In the genomic region with DNA sequence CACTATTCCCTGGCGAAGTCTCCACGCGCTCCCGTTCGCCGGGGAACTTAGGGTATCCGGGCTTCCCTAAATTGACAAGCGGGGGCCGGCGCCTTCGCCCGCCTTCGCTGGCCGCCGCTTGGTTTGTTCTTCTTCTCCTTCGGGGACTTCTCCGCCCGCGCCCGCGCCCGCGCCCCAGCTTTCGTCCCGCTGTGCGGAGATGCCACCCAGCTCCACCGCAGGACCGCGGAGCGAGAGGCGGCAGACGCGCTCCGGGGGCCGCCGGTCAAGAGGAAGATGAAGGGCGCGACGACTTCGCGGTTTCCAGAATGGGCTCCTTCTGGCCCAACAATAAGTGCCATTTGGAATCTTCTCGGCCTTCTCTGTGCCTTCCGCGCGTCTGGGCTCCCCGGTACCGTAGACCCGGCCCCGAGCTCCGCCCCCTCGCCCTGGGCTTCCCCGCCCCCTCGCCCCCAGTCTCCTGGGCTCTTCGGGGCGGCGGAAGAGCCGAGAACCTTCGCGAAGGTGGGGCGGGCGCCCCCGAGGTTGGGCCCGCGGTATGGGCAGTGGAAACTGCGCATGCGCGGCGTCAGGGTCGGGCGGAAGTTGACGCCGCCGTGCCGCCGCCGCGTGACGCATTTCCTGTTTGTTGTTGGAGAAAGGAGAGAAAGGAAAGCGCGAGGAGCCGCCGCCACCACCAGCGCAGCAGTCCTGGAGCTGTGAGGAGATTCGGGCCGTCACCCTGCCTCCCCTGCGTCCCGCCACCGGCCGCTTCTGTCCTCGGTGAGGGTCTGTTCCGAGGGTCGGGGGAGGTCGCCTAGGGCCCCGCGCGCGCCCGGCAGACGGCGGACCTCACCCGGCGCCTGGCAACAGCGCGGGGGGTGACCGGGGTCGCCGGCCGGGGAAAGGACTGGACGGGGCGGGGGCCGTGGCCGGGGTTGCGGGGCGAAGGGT, we compare ENCODE assay signal across 1 cellular context.
TF ChIP-seq lines count a peak whose summit lies in the region.

A gene (plus strand): TSS at position 622 of the 933 bp plus-strand sequence. CDS start 21,569 bp downstream, outside the sequence.

TF ChIP-seq in WTC11, 78 proteins besides CTCF, POLR2A, EP300 and RAD21 (continued from another document):
- TF ChIP-seq, protein P1, sequence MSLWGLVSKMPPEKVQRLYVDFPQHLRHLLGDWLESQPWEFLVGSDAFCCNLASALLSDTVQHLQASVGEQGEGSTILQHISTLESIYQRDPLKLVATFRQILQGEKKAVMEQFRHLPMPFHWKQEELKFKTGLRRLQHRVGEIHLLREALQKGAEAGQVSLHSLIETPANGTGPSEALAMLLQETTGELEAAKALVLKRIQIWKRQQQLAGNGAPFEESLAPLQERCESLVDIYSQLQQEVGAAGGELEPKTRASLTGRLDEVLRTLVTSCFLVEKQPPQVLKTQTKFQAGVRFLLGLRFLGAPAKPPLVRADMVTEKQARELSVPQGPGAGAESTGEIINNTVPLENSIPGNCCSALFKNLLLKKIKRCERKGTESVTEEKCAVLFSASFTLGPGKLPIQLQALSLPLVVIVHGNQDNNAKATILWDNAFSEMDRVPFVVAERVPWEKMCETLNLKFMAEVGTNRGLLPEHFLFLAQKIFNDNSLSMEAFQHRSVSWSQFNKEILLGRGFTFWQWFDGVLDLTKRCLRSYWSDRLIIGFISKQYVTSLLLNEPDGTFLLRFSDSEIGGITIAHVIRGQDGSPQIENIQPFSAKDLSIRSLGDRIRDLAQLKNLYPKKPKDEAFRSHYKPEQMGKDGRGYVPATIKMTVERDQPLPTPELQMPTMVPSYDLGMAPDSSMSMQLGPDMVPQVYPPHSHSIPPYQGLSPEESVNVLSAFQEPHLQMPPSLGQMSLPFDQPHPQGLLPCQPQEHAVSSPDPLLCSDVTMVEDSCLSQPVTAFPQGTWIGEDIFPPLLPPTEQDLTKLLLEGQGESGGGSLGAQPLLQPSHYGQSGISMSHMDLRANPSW (CRISPR knock-in tag; conservative IDR thresholded peaks at IDR 0.05; ENCODE audit: low read depth) = no peak
- TF ChIP-seq, protein P2, sequence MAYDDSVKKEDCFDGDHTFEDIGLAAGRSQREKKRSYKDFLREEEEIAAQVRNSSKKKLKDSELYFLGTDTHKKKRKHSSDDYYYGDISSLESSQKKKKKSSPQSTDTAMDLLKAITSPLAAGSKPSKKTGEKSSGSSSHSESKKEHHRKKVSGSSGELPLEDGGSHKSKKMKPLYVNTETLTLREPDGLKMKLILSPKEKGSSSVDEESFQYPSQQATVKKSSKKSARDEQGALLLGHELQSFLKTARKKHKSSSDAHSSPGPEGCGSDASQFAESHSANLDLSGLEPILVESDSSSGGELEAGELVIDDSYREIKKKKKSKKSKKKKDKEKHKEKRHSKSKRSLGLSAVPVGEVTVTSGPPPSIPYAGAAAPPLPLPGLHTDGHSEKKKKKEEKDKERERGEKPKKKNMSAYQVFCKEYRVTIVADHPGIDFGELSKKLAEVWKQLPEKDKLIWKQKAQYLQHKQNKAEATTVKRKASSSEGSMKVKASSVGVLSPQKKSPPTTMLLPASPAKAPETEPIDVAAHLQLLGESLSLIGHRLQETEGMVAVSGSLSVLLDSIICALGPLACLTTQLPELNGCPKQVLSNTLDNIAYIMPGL (CRISPR knock-in tag; IDR thresholded peaks at IDR 0.05) = peak; percentile 51; the same call in 1 of the 2 replicates
- TF ChIP-seq, protein P3, sequence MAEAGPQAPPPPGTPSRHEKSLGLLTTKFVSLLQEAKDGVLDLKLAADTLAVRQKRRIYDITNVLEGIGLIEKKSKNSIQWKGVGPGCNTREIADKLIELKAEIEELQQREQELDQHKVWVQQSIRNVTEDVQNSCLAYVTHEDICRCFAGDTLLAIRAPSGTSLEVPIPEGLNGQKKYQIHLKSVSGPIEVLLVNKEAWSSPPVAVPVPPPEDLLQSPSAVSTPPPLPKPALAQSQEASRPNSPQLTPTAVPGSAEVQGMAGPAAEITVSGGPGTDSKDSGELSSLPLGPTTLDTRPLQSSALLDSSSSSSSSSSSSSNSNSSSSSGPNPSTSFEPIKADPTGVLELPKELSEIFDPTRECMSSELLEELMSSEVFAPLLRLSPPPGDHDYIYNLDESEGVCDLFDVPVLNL (CRISPR knock-in tag; IDR thresholded peaks at IDR 0.05; ENCODE audit: borderline replicate concordance, low read depth) = no peak
- TF ChIP-seq TEAD1 (CRISPR knock-in tag; IDR thresholded peaks at IDR 0.05) = peak; percentile 60
- TF ChIP-seq, protein P4, sequence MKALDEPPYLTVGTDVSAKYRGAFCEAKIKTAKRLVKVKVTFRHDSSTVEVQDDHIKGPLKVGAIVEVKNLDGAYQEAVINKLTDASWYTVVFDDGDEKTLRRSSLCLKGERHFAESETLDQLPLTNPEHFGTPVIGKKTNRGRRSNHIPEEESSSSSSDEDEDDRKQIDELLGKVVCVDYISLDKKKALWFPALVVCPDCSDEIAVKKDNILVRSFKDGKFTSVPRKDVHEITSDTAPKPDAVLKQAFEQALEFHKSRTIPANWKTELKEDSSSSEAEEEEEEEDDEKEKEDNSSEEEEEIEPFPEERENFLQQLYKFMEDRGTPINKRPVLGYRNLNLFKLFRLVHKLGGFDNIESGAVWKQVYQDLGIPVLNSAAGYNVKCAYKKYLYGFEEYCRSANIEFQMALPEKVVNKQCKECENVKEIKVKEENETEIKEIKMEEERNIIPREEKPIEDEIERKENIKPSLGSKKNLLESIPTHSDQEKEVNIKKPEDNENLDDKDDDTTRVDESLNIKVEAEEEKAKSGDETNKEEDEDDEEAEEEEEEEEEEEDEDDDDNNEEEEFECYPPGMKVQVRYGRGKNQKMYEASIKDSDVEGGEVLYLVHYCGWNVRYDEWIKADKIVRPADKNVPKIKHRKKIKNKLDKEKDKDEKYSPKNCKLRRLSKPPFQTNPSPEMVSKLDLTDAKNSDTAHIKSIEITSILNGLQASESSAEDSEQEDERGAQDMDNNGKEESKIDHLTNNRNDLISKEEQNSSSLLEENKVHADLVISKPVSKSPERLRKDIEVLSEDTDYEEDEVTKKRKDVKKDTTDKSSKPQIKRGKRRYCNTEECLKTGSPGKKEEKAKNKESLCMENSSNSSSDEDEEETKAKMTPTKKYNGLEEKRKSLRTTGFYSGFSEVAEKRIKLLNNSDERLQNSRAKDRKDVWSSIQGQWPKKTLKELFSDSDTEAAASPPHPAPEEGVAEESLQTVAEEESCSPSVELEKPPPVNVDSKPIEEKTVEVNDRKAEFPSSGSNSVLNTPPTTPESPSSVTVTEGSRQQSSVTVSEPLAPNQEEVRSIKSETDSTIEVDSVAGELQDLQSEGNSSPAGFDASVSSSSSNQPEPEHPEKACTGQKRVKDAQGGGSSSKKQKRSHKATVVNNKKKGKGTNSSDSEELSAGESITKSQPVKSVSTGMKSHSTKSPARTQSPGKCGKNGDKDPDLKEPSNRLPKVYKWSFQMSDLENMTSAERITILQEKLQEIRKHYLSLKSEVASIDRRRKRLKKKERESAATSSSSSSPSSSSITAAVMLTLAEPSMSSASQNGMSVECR (CRISPR knock-in tag; IDR thresholded peaks at IDR 0.05; ENCODE audit: borderline replicate concordance) = peak; percentile 44; the same call in 1 of the 2 replicates
- no peak for TF ChIP-seq JUN (CRISPR knock-in tag; IDR thresholded peaks at IDR 0.05)
- TF ChIP-seq EMX1 (CRISPR knock-in tag; IDR thresholded peaks at IDR 0.05) = no peak
- no peak for TF ChIP-seq ZNF219 (CRISPR knock-in tag; IDR thresholded peaks at IDR 0.05; ENCODE audit: borderline replicate concordance)
- TF ChIP-seq CBFB (CRISPR knock-in tag; IDR thresholded peaks at IDR 0.05; ENCODE audit: low read depth) = no peak
- TF ChIP-seq ZNF416 (CRISPR knock-in tag; IDR thresholded peaks at IDR 0.05) = no peak
- TF ChIP-seq ESRRA (CRISPR knock-in tag; IDR thresholded peaks at IDR 0.05; ENCODE audit: borderline replicate concordance) = peak; percentile 7; the same call in 1 of the 2 replicates
- TF ChIP-seq, protein P5, sequence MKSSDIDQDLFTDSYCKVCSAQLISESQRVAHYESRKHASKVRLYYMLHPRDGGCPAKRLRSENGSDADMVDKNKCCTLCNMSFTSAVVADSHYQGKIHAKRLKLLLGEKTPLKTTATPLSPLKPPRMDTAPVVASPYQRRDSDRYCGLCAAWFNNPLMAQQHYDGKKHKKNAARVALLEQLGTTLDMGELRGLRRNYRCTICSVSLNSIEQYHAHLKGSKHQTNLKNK (CRISPR knock-in tag; IDR thresholded peaks at IDR 0.05) = no peak
- TF ChIP-seq SP1 (CRISPR knock-in tag; conservative IDR thresholded peaks at IDR 0.05) = peak; percentile 82
- TF ChIP-seq ETV6 (CRISPR knock-in tag; IDR thresholded peaks at IDR 0.05) = peak; percentile 87; the same call in 1 of the 2 replicates
- TF ChIP-seq FOXP1 (CRISPR knock-in tag; IDR thresholded peaks at IDR 0.05; ENCODE audit: borderline replicate concordance) = peak; percentile 53; the same call in 1 of the 2 replicates
- TF ChIP-seq, protein P6, sequence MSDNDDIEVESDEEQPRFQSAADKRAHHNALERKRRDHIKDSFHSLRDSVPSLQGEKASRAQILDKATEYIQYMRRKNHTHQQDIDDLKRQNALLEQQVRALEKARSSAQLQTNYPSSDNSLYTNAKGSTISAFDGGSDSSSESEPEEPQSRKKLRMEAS (CRISPR knock-in tag; IDR thresholded peaks at IDR 0.05) = peak; percentile 43; the same call in 1 of the 2 replicates
- TF ChIP-seq ZNF232 (CRISPR knock-in tag; IDR thresholded peaks at IDR 0.05) = peak; percentile 71; the same call in 1 of the 2 replicates
- TF ChIP-seq, protein P7, sequence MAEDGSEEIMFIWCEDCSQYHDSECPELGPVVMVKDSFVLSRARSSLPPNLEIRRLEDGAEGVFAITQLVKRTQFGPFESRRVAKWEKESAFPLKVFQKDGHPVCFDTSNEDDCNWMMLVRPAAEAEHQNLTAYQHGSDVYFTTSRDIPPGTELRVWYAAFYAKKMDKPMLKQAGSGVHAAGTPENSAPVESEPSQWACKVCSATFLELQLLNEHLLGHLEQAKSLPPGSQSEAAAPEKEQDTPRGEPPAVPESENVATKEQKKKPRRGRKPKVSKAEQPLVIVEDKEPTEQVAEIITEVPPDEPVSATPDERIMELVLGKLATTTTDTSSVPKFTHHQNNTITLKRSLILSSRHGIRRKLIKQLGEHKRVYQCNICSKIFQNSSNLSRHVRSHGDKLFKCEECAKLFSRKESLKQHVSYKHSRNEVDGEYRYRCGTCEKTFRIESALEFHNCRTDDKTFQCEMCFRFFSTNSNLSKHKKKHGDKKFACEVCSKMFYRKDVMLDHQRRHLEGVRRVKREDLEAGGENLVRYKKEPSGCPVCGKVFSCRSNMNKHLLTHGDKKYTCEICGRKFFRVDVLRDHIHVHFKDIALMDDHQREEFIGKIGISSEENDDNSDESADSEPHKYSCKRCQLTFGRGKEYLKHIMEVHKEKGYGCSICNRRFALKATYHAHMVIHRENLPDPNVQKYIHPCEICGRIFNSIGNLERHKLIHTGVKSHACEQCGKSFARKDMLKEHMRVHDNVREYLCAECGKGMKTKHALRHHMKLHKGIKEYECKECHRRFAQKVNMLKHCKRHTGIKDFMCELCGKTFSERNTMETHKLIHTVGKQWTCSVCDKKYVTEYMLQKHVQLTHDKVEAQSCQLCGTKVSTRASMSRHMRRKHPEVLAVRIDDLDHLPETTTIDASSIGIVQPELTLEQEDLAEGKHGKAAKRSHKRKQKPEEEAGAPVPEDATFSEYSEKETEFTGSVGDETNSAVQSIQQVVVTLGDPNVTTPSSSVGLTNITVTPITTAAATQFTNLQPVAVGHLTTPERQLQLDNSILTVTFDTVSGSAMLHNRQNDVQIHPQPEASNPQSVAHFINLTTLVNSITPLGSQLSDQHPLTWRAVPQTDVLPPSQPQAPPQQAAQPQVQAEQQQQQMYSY (CRISPR knock-in tag; IDR thresholded peaks at IDR 0.05) = no peak
- TF ChIP-seq, protein P8, sequence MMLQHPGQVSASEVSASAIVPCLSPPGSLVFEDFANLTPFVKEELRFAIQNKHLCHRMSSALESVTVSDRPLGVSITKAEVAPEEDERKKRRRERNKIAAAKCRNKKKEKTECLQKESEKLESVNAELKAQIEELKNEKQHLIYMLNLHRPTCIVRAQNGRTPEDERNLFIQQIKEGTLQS (CRISPR knock-in tag; conservative IDR thresholded peaks at IDR 0.05) = no peak
- TF ChIP-seq NFYB (CRISPR knock-in tag; conservative IDR thresholded peaks at IDR 0.05; ENCODE audit: low read depth) = 0 out of 2 replicates have a peak, but pooled peaks have one; percentile 8
- TF ChIP-seq CREM (CRISPR knock-in tag; IDR thresholded peaks at IDR 0.05) = peak; percentile 96
- no peak for TF ChIP-seq ZNF263 (CRISPR knock-in tag; IDR thresholded peaks at IDR 0.05; ENCODE audit: low read depth)
- TF ChIP-seq NFE2L1 (CRISPR knock-in tag; IDR thresholded peaks at IDR 0.05) = 0 out of 2 replicates have a peak, but pooled peaks have one; percentile 47
- TF ChIP-seq ATF1 (CRISPR knock-in tag; IDR thresholded peaks at IDR 0.05) = 0 out of 2 replicates have a peak, but pooled peaks have one; percentile 46
- TF ChIP-seq, protein P9, sequence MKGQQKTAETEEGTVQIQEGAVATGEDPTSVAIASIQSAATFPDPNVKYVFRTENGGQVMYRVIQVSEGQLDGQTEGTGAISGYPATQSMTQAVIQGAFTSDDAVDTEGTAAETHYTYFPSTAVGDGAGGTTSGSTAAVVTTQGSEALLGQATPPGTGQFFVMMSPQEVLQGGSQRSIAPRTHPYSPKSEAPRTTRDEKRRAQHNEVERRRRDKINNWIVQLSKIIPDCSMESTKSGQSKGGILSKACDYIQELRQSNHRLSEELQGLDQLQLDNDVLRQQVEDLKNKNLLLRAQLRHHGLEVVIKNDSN (CRISPR knock-in tag; IDR thresholded peaks at IDR 0.05) = peak; percentile 26; the same call in 1 of the 2 replicates
- no peak for TF ChIP-seq RELA (CRISPR knock-in tag; IDR thresholded peaks at IDR 0.05; ENCODE audit: borderline replicate concordance)
- TF ChIP-seq NR1H2 (CRISPR knock-in tag; IDR thresholded peaks at IDR 0.05) = peak; percentile 55; the same call in 1 of the 2 replicates
TF ChIP-seq in WTC11: peak in this region for 19.
